Comparison of ENCODE assay signal across 9 cellular contexts in the genomic region with DNA sequence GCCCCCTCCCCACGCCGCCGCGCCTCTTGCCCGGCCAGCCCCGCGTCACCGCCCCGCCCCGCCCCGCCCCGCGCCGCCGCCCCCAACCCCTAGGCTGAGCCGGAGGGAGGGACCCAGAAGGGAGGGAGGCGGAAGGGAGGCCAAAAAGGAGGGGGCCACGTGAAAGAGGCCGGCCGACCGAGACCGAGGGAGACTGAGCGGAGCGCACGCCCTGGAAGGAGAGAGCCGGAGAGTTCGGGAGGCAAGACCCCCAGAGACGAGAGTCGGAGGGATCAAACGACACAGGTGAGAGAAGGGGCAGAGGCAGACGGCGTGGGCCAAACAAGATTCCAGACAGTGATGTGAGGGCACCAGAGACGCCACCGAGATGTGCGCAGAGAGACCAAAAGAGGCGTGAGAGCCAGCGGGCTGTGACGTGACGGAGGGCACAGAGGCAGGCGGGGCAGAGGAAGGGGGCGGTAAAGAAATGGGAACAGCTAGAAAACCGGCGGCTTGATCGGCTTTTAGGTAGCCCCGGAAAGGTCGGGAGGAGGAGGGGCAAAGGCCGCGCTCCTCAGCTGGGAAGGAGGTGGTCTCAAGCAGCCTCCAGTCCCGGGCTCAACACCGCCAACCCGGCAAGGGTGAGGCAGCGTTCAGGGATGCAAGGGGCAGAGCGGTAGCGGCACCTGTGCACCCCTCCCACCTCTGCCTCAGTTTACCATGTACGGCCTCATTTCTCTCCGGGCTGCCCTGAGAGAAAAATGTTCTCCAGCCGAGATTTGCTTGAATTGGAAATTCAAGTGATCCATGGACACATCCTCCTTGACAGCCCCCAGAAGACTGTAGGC. TPM values are rescaled to one million over a fixed set of nuclear protein-coding genes. Genes with fewer than 3 reads are reported as not detected.
A peak's percentile ranks its signal among the peaks of the same experiment; 100 is the strongest.
DNase-seq lines count a peak whose midpoint lies in the region; ATAC-seq lines count a peak whose summit lies in the region.
"Had no signal": no experiment of that assay in that cellular context is flagged by ENCODE, and none has a peak within 500 bp of the region (broad histone marks: within the 10 kb centered on the region; RNA-seq: fewer than 3 reads in every experiment).

No MANE protein-coding gene starts in this region.

- no peaks in the 10 kb centered on the region for H3K36me3 Mint-ChIP-seq in activated naive CD4-positive, alpha-beta T cell treated with anti-CD3 and anti-CD28 coated beads for 36 hours (ENCODE audit: low read depth)
- H3K36me3 Mint-ChIP-seq in naive B cell: peaks cover 0 to 12% of the 10 kb centered on the region in 2 donors

- no peak overlapping the region for H3K27ac Mint-ChIP-seq in activated naive CD4-positive, alpha-beta T cell treated with anti-CD3 and anti-CD28 coated beads for 36 hours
- peak overlapping the region; percentile 26 to 91 (median 82) for H3K27ac Mint-ChIP-seq in naive B cell

- peak overlapping the region; percentile 70 for H3K4me3 Mint-ChIP-seq in activated naive CD4-positive, alpha-beta T cell treated with anti-CD3 and anti-CD28 coated beads for 36 hours
- peak overlapping the region; percentile 78 to 93 (median 82) for H3K4me3 Mint-ChIP-seq in naive B cell

- intact Hi-C loops in activated naive CD4-positive, alpha-beta T cell treated with anti-CD3 and anti-CD28 coated beads for 36 hours (cut with micrococcal nuclease): loop anchor here (1.0 to 10.0 kb wide), 4 partner anchors 8 to 801 kb away; a partner anchor contains a TSS

- ATAC-seq in naive B cell (ENCODE audit: low read depth in 2 of 2): peak; percentile 72 to 76
- ATAC-seq in HG03571 (IDR thresholded peaks at IDR 0.05; ENCODE audit: unreplicated experiment): no peak
- no peak for ATAC-seq in HG03039 (IDR thresholded peaks at IDR 0.05; ENCODE audit: unreplicated experiment)
- no peak for ATAC-seq in GM18517 (IDR thresholded peaks at IDR 0.05; ENCODE audit: unreplicated experiment)

- H3K9me3 Mint-ChIP-seq in activated naive CD4-positive, alpha-beta T cell treated with anti-CD3 and anti-CD28 coated beads for 36 hours: no peaks in the 10 kb centered on the region
- H3K9me3 Mint-ChIP-seq in naive B cell: peaks cover 1 to 10% (median 5%) of the 10 kb centered on the region in 7 donors

- CTCF ChIA-PET in activated naive CD4-positive, alpha-beta T cell treated with anti-CD3 and anti-CD28 coated beads for 36 hours (lab: Charles Lee): no interaction called here

- H3K4me1 Mint-ChIP-seq in activated naive CD4-positive, alpha-beta T cell treated with anti-CD3 and anti-CD28 coated beads for 36 hours (ENCODE audit: low read depth): peaks cover 48% of the 10 kb centered on the region
- H3K4me1 Mint-ChIP-seq in naive B cell: peaks cover 56 to 73% (median 59%) of the 10 kb centered on the region in 3 donors

- peaks cover 73% of the 10 kb centered on the region for H3K27me3 Mint-ChIP-seq in activated naive CD4-positive, alpha-beta T cell treated with anti-CD3 and anti-CD28 coated beads for 36 hours (ENCODE audit: low read depth)
- H3K27me3 Mint-ChIP-seq in naive B cell: peaks cover 56 to 90% (median 88%) of the 10 kb centered on the region in 3 donors

- peak; percentile 43 for DNase-seq in CD1c-positive myeloid dendritic cell (ENCODE audit: extremely low spot score)
- DNase-seq in NCI-H146 (lab: John Stamatoyannopoulos, UW): peak; percentile 76
- peak; percentile 41 for DNase-seq in activated naive CD4-positive, alpha-beta T cell treated with anti-CD3 and anti-CD28 coated beads for 36 hours
- peak; percentile 67 for DNase-seq in naive B cell
- DNase-seq in NAMALWA (ENCODE audit: low spot score): no peak

RNA-seq across cellular contexts. Expression of a gene that starts 0.4 kb away (rescaled TPM):
- total RNA-seq in activated naive CD4-positive, alpha-beta T cell treated with anti-CD3 and anti-CD28 coated beads for 36 hours: under 1 TPM; 0.17 to 0.21 TPM
- polyA plus RNA-seq in naive B cell (ENCODE audit: low read depth in 6 of 6): not detected
- total RNA-seq: mononuclear cell had no signal

Comparison
In these comparisons a context has a peak if more than half of its experiments do, and no peak if none do; other contexts are left out.
1. ATAC-seq: peak in naive B cell (2 of 2); none in HG03571 (single experiment), HG03039 (single experiment) and GM18517 (single experiment).